In the genomic region with DNA sequence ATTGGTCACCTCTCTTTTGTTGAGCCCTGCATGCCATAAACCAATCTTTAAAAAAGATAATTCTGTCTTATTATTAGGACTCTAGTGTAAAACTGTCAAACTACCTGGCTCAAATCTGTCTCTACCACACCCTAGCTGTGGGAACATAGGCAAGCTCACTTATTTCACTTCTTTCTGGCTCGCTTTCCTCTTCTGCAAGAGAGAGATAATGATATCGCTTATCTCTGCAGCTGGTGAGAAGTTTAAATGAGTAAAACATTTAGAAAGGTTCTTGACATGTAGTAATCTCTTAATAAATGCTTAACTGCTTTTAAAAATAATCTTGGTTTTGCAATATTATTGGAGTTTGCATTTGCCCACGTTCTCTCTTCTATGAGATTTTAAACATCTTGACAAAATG, we compare ENCODE assay signal across 35 cellular contexts.
DNase-seq lines count a peak whose midpoint lies in the region; ATAC-seq and TF ChIP-seq lines count a peak whose summit lies in the region.
"Had no signal": no experiment of that assay in that cellular context is flagged by ENCODE, and none has a peak within 500 bp of the region (broad histone marks: within the 10 kb centered on the region; RNA-seq: fewer than 3 reads in every experiment).

No MANE protein-coding gene starts in this region.

- DNase-seq in Karpas-422 (no peak), OCI-M1 (lab: John Stamatoyannopoulos, UW) (peak; percentile 74), amniotic epithelial cell (ENCODE audit: low read depth) (peak; percentile 16), omental fat pad (ENCODE audit: low spot score) (no peak), NCI-H1092 treated with DMSO at 0.1 percent for 48 hours (lab: John Stamatoyannopoulos, UW) (no peak), heart left ventricle (no peak)
- no peak for DNase-seq in activated T-helper 2 cell treated with anti-CD3 and anti-CD28 coated beads, Interferon-gamma antibody, Interleukin-2, Interleukin-4, amounts not matched to agents 10 μg/mL and 5 μg/mL and 100 μg/mL, durations not matched to agents 14 hours and 24 hours and 36 hours (ENCODE audit: low spot score)
- DNase-seq: 8988T; ACHN; AML-193; BE2C; C1 segment of cervical spinal cord; Caco-2; Calu3; CD4-positive, alpha-beta memory T cell; CD4-positive, alpha-beta T cell; CD4-positive, CD25-positive, alpha-beta regulatory T cell; CD8-positive, alpha-beta memory T cell; CD8-positive, alpha-beta T cell; COR-L47; DMS 273 treated with DMSO at 0.1 percent for 48 hours; DMS153; DMS53; DMS79; DMS79 treated with DMSO at 0.1 percent for 48 hours; DND-41; EL had no signal

- intact Hi-C loops in heart left ventricle (cut with DNase I), result no loop called here
- intact Hi-C loops in activated T-helper 2 cell treated with anti-CD3 and anti-CD28 coated beads, Interferon-gamma antibody, Interleukin-2, Interleukin-4, amounts not matched to agents 10 μg/mL and 5 μg/mL and 100 μg/mL, durations not matched to agents 14 hours and 24 hours and 36 hours (cut with micrococcal nuclease), result no loop called here

- no peak overlapping the region for H3K4me3 ChIP-seq in Karpas-422 (ENCODE audit: low read length)
- no peak overlapping the region for H3K4me3 ChIP-seq in heart left ventricle
- H3K4me3 ChIP-seq: A549; BLaER1; BLaER1 treated with 17β-estradiol and CSF1 and Interleukin-3, amounts not matched to agents 10 nM and 100 nM had no signal

- ATAC-seq in omental fat pad (ENCODE audit: low FRiP score) (peak; percentile 68), GM18505 (IDR thresholded peaks at IDR 0.05; ENCODE audit: unreplicated experiment) (no peak), heart left ventricle (no peak)
- ATAC-seq: A549; CD8-positive, alpha-beta T cell had no signal

- TF ChIP-seq POLR2A in GM18505 (IDR thresholded peaks at IDR 0.05; ENCODE audit: borderline replicate concordance, extremely low read depth, insufficient read depth, insufficient read length) (no peak), heart left ventricle (IDR thresholded peaks at IDR 0.05) (no peak)

- no peak overlapping the region for H3K9ac ChIP-seq in Karpas-422 (ENCODE audit: low read length)
- H3K9ac ChIP-seq: BLaER1; BLaER1 treated with 17β-estradiol and CSF1 and Interleukin-3, amounts not matched to agents 10 nM and 100 nM had no signal

- H3K9me3 ChIP-seq in Karpas-422 (ENCODE audit: low read length) (peaks cover 56% of the 10 kb centered on the region), heart left ventricle (peaks cover 0 to 21% (median 1%) of the 10 kb centered on the region in 12 donors)
- H3K9me3 ChIP-seq: A549; BLaER1; BLaER1 treated with 17β-estradiol and CSF1 and Interleukin-3, amounts not matched to agents 10 nM and 100 nM; Caco-2 had no signal

- peaks cover 27% of the 10 kb centered on the region for H3K9me3 Mint-ChIP-seq in activated T-helper 2 cell treated with anti-CD3 and anti-CD28 coated beads, Interferon-gamma antibody, Interleukin-2, Interleukin-4, amounts not matched to agents 10 μg/mL and 5 μg/mL and 100 μg/mL, durations not matched to agents 14 hours and 24 hours and 36 hours

- H3K4me1 Mint-ChIP-seq in activated T-helper 2 cell treated with anti-CD3 and anti-CD28 coated beads, Interferon-gamma antibody, Interleukin-2, Interleukin-4, amounts not matched to agents 10 μg/mL and 5 μg/mL and 100 μg/mL, durations not matched to agents 14 hours and 24 hours and 36 hours (ENCODE audit: low read depth), result no peaks in the 10 kb centered on the region
- H3K4me1 Mint-ChIP-seq: B cell; CD14-positive monocyte; CD4-positive, alpha-beta memory T cell; CD4-positive, CD25-positive, alpha-beta regulatory T cell; CD8-positive, alpha-beta memory T cell had no signal

- no peaks in the 10 kb centered on the region for H4K20me1 ChIP-seq in Karpas-422 (ENCODE audit: insufficient read depth, low read depth, low read length)
- H4K20me1 ChIP-seq: BLaER1; BLaER1 treated with 17β-estradiol and CSF1 and Interleukin-3, amounts not matched to agents 10 nM and 100 nM had no signal

- H3K4me1 ChIP-seq in Karpas-422 (ENCODE audit: low read length) (no peaks in the 10 kb centered on the region), heart left ventricle (no peaks in the 10 kb centered on the region)
- H3K4me1 ChIP-seq: A549; BLaER1; BLaER1 treated with 17β-estradiol and CSF1 and Interleukin-3, amounts not matched to agents 10 nM and 100 nM; Caco-2 had no signal

- H3K27ac Mint-ChIP-seq in activated T-helper 2 cell treated with anti-CD3 and anti-CD28 coated beads, Interferon-gamma antibody, Interleukin-2, Interleukin-4, amounts not matched to agents 10 μg/mL and 5 μg/mL and 100 μg/mL, durations not matched to agents 14 hours and 24 hours and 36 hours, result no peak overlapping the region
- H3K27ac Mint-ChIP-seq: B cell; CD14-positive monocyte; CD4-positive, alpha-beta memory T cell; CD4-positive, alpha-beta T cell; CD4-positive, CD25-positive, alpha-beta regulatory T cell; CD8-positive, alpha-beta memory T cell; CD8-positive, alpha-beta T cell had no signal

- 27 to 38% (median 29%) methylated on average over 3 of the region's 3 CpGs for WGBS in heart left ventricle, 4 donors

- 0 out of 2 replicates have a peak overlapping the region, but pooled peaks have one; percentile 30 for H2AFZ ChIP-seq in Karpas-422 (ENCODE audit: low read length)

- no peaks in the 10 kb centered on the region for H3K36me3 Mint-ChIP-seq in activated T-helper 2 cell treated with anti-CD3 and anti-CD28 coated beads, Interferon-gamma antibody, Interleukin-2, Interleukin-4, amounts not matched to agents 10 μg/mL and 5 μg/mL and 100 μg/mL, durations not matched to agents 14 hours and 24 hours and 36 hours (ENCODE audit: low read depth)
- H3K36me3 Mint-ChIP-seq: CD14-positive monocyte; CD4-positive, alpha-beta memory T cell; CD4-positive, CD25-positive, alpha-beta regulatory T cell; CD8-positive, alpha-beta memory T cell; CD8-positive, alpha-beta T cell had no signal

- no peak overlapping the region for H3K4me3 Mint-ChIP-seq in activated T-helper 2 cell treated with anti-CD3 and anti-CD28 coated beads, Interferon-gamma antibody, Interleukin-2, Interleukin-4, amounts not matched to agents 10 μg/mL and 5 μg/mL and 100 μg/mL, durations not matched to agents 14 hours and 24 hours and 36 hours (ENCODE audit: low read depth)
- H3K4me3 Mint-ChIP-seq: B cell; CD14-positive monocyte; CD4-positive, alpha-beta memory T cell; CD4-positive, alpha-beta T cell; CD4-positive, CD25-positive, alpha-beta regulatory T cell; CD8-positive, alpha-beta memory T cell; CD8-positive, alpha-beta T cell had no signal

- no peaks in the 10 kb centered on the region for H3K36me3 ChIP-seq in Karpas-422 (ENCODE audit: insufficient read depth, low read length)
- H3K36me3 ChIP-seq in heart left ventricle, result no peaks in the 10 kb centered on the region
- H3K36me3 ChIP-seq: BE2C; BLaER1; BLaER1 treated with 17β-estradiol and CSF1 and Interleukin-3, amounts not matched to agents 10 nM and 100 nM had no signal

- H3K27me3 ChIP-seq in Karpas-422 (ENCODE audit: low read length) (no peaks in the 10 kb centered on the region), heart left ventricle (no peaks in the 10 kb centered on the region)
- H3K27me3 ChIP-seq: BE2C; BLaER1; BLaER1 treated with 17β-estradiol and CSF1 and Interleukin-3, amounts not matched to agents 10 nM and 100 nM had no signal

- H3K27me3 Mint-ChIP-seq in activated T-helper 2 cell treated with anti-CD3 and anti-CD28 coated beads, Interferon-gamma antibody, Interleukin-2, Interleukin-4, amounts not matched to agents 10 μg/mL and 5 μg/mL and 100 μg/mL, durations not matched to agents 14 hours and 24 hours and 36 hours (ENCODE audit: low read depth), result no peaks in the 10 kb centered on the region
- H3K27me3 Mint-ChIP-seq: B cell; CD4-positive, alpha-beta memory T cell; CD4-positive, alpha-beta T cell; CD4-positive, CD25-positive, alpha-beta regulatory T cell; CD8-positive, alpha-beta memory T cell had no signal

- TF ChIP-seq CTCF in omental fat pad (IDR thresholded peaks at IDR 0.05) (no peak), heart left ventricle (IDR thresholded peaks at IDR 0.05) (no peak)

- H3K79me2 ChIP-seq in Karpas-422 (ENCODE audit: low read length), result no peaks in the 10 kb centered on the region

- no peaks in the 10 kb centered on the region for H3K9me2 ChIP-seq in Karpas-422 (replicated peaks; ENCODE audit: insufficient read depth, low read length)

- H3K27ac ChIP-seq in Karpas-422 (ENCODE audit: low read length), result no peak overlapping the region
- H3K27ac ChIP-seq in heart left ventricle, result no peak overlapping the region
- H3K27ac ChIP-seq: 22Rv1; A549; BLaER1; BLaER1 treated with 17β-estradiol and CSF1 and Interleukin-3, amounts not matched to agents 10 nM and 100 nM; C4-2B had no signal

- no peak overlapping the region for H3K4me2 ChIP-seq in Karpas-422 (ENCODE audit: low read depth, low read length, poor library complexity, severe bottlenecking)
- H3K4me2 ChIP-seq: A549; BLaER1; BLaER1 treated with 17β-estradiol and CSF1 and Interleukin-3, amounts not matched to agents 10 nM and 100 nM had no signal

Comparison
In these comparisons a context has a peak if more than half of its experiments do, and no peak if none do; other contexts are left out.
1. DNase-seq: peak in OCI-M1 (single experiment) and amniotic epithelial cell (single experiment); none in Karpas-422 (single experiment), omental fat pad (single experiment), NCI-H1092 treated with DMSO at 0.1 percent for 48 hours (single experiment), heart left ventricle (0 of 5) and activated T-helper 2 cell treated with anti-CD3 and anti-CD28 coated beads, Interferon-gamma antibody, Interleukin-2, Interleukin-4, amounts not matched to agents 10 μg/mL and 5 μg/mL and 100 μg/mL, durations not matched to agents 14 hours and 24 hours and 36 hours (single experiment).